26 cellular contexts compared by ENCODE assay signal in genomic region chr12:58787021-58787760, GRCh38.
DNase-seq lines count a peak whose midpoint lies in the region; ATAC-seq, FAIRE-seq and TF ChIP-seq lines count a peak whose summit lies in the region.
"Had no signal": no experiment of that assay in that cellular context is flagged by ENCODE, and none has a peak within 500 bp of the region (broad histone marks: within the 10 kb centered on the region; RNA-seq: fewer than 3 reads in every experiment).

No MANE protein-coding gene starts in this region.

- no peak for TF ChIP-seq EP300 in H1 (IDR thresholded peaks at IDR 0.05; ENCODE audit: borderline replicate concordance in 1 of 2, low read depth in 2 of 2, low read length in 2 of 2)

- FAIRE-seq in H1 (lab: Jason Lieb, UNC), result no peak
- FAIRE-seq: frontal cortex, islet of Langerhans had no signal

- no peaks in the 10 kb centered on the region for H3K36me3 Mint-ChIP-seq in MCF 10A (ENCODE audit: insufficient read depth, unreplicated experiment)
- H3K36me3 Mint-ChIP-seq: IgD-negative memory B cell had no signal

- H3K9me3 Mint-ChIP-seq in MCF 10A (ENCODE audit: unreplicated experiment), result peaks cover 10% of the 10 kb centered on the region
- H3K9me3 Mint-ChIP-seq: activated CD4-positive, alpha-beta T cell treated with anti-CD3 and anti-CD28 coated beads, Interleukin-2, amount 10 ng/mL, durations not matched to agents 24 days and 14 days had no signal

- no peak overlapping the region for H3K27ac Mint-ChIP-seq in MCF 10A (ENCODE audit: low read depth, unreplicated experiment)
- H3K27ac Mint-ChIP-seq: activated CD4-positive, alpha-beta T cell treated with anti-CD3 and anti-CD28 coated beads, Interleukin-2, amount 10 ng/mL, durations not matched to agents 24 days and 14 days; IgD-negative memory B cell; T-helper 1 cell treated with Interleukin-12 subunit alpha and Interleukin-12 subunit beta and Interleukin-4 antibody, amounts not matched to agents 30 μg/mL and 1 μg/mL, for 36 hours had no signal

- no peak overlapping the region for H3K18ac ChIP-seq in H1 (ENCODE audit: extremely low read depth, low read length)
- no peak overlapping the region for H3K18ac ChIP-seq in mesenchymal stem cell (ENCODE audit: low read depth in 1 of 2, low read length in 2 of 2)

- H2BK120ac ChIP-seq in H1 (replicated peaks; ENCODE audit: low read depth, low read length) (no peak overlapping the region), mesenchymal stem cell (ENCODE audit: low read depth, low read length) (no peak overlapping the region)

- H3K27ac ChIP-seq in breast epithelium (no peak overlapping the region), H1 (ENCODE audit: low read depth, low read length) (no peak overlapping the region), mesenchymal stem cell (ENCODE audit: low read length, poor library complexity, severe bottlenecking) (no peak overlapping the region)
- H3K27ac ChIP-seq: GM23248, Peyer's patch, upper lobe of right lung had no signal

- H2BK20ac ChIP-seq in H1 (ENCODE audit: low read length), result no peak overlapping the region

- DNase-seq in MCF 10A (ENCODE audit: unreplicated experiment), result peak; percentile 17
- DNase-seq in breast epithelium (ENCODE audit: low spot score in 2 of 2), result no peak
- DNase-seq in NCI-H2171 (lab: John Stamatoyannopoulos, UW), result peak; percentile 85
- DNase-seq in H1 (ENCODE audit: low read depth in 1 of 2, low spot score in 2 of 2), result no peak
- DNase-seq in mesenchymal stem cell, result no peak
- no peak for DNase-seq in omental fat pad (ENCODE audit: low spot score)
- DNase-seq in NCI-H446 (lab: John Stamatoyannopoulos, UW), result no peak
- DNase-seq: activated CD4-positive, alpha-beta T cell treated with anti-CD3 and anti-CD28 coated beads, Interleukin-2, amount 10 ng/mL, durations not matched to agents 24 days and 14 days; activated naive CD4-positive, alpha-beta T cell treated with anti-CD3 and anti-CD28 coated beads, Interleukin-2, amount 50 U/mL, for 16 hours; anterior cingulate cortex; C1 segment of cervical spinal cord; Calu3; central memory CD4-positive, alpha-beta T cell; GM23248; hypothalamus; mucosa of descending colon; NCI-H2029; Peyer's patch; upper lobe of right lung had no signal

- peaks cover 0 to 2% of the 10 kb centered on the region in 2 experiments for H4K20me1 ChIP-seq in H1 (replicated peaks in 1 of 2; ENCODE audit: control insufficient read depth in 1 of 2, insufficient read depth in 2 of 2, low read length in 2 of 2)

- ATAC-seq in omental fat pad (ENCODE audit: low FRiP score) (no peak), HG02884 (IDR thresholded peaks at IDR 0.05; ENCODE audit: unreplicated experiment) (no peak)
- ATAC-seq: mucosa of descending colon, sciatic nerve, upper lobe of right lung had no signal

- CTCF ChIA-PET in MCF 10A (lab: Yijun Ruan, JAX), result interaction anchor here (0.6 kb wide), 1 partner anchor 179 kb away, joined by 4 read pairs; no protein-coding TSS in a partner anchor
- CTCF ChIA-PET in H1 (lab: Charles Lee; ENCODE audit: partially characterized antibody), result no interaction called here

- H3K4me2 ChIP-seq in H1 (ENCODE audit: insufficient read depth in 1 of 2, low read depth in 2 of 2, low read length in 2 of 2) (no peak overlapping the region), mesenchymal stem cell (ENCODE audit: low read length, poor library complexity, severe bottlenecking) (no peak overlapping the region)

- H3K27me3 Mint-ChIP-seq in MCF 10A (ENCODE audit: insufficient read depth, unreplicated experiment), result no peaks in the 10 kb centered on the region
- H3K27me3 Mint-ChIP-seq: activated CD4-positive, alpha-beta T cell treated with anti-CD3 and anti-CD28 coated beads, Interleukin-2, amount 10 ng/mL, durations not matched to agents 24 days and 14 days; IgD-negative memory B cell had no signal

- TF ChIP-seq RAD21 in H1 (IDR thresholded peaks at IDR 0.05 in 1 of 2, conservative IDR thresholded peaks at IDR 0.05 in 1 of 2; ENCODE audit: low read depth in 2 of 2, low read length in 2 of 2), result no peak

- H2AK5ac ChIP-seq in H1 (ENCODE audit: low read depth, low read length) (no peak overlapping the region), mesenchymal stem cell (ENCODE audit: low read length, severe bottlenecking) (no peak overlapping the region)

- TF ChIP-seq CTCF in MCF 10A (IDR thresholded peaks at IDR 0.05; ENCODE audit: unreplicated experiment) (no peak), breast epithelium (IDR thresholded peaks at IDR 0.05) (no peak), H1 (IDR thresholded peaks at IDR 0.05; ENCODE audit: control extremely low read depth in 1 of 3, insufficient read depth in 1 of 3, low read depth in 1 of 3, low read length in 3 of 3) (no peak), omental fat pad (IDR thresholded peaks at IDR 0.05) (no peak)

- H4K8ac ChIP-seq in H1 (ENCODE audit: extremely low read depth, insufficient read depth, low read length), result no peak overlapping the region
- no peak overlapping the region for H4K8ac ChIP-seq in mesenchymal stem cell (ENCODE audit: low read length)

- 84% methylated on average over 4 of the region's 4 CpGs; no CpG with 5 or more reads in 1 of the 2 experiments for WGBS in H1 (ENCODE audit: extremely low coverage in 1 of 2, insufficient coverage in 1 of 2, insufficient read length in 1 of 2, insufficient replicate concordance in 2 of 2, low coverage in 1 of 2, low lambda C conversion rate in 2 of 2, missing lambda C conversion rate in 1 of 2), 2 experiments
- WGBS in mesenchymal stem cell, result 95% methylated on average over 2 of the region's 4 CpGs

- TF ChIP-seq POLR2A in breast epithelium (IDR thresholded peaks at IDR 0.05), result no peak
- no peak for TF ChIP-seq POLR2A in H1 (IDR thresholded peaks at IDR 0.05; ENCODE audit: control extremely low read depth in 1 of 2, low read depth in 2 of 2, low read length in 2 of 2)

- H4K91ac ChIP-seq in H1 (replicated peaks; ENCODE audit: insufficient read length, low read length) (no peak overlapping the region), mesenchymal stem cell (ENCODE audit: low read length) (no peak overlapping the region)

- intact Hi-C loops in MCF 10A (cut with micrococcal nuclease), result no loop called here
- intact Hi-C loops in breast epithelium (cut with DNase I; ENCODE audit: low total_unique reads), result no loop called here

- H3K27me3 ChIP-seq in breast epithelium (no peaks in the 10 kb centered on the region), H1 (replicated peaks in 1 of 4; ENCODE audit: control insufficient read depth in 3 of 4, extremely low read depth in 1 of 4, insufficient read depth in 3 of 4, low read length in 3 of 4) (no peaks in the 10 kb centered on the region), mesenchymal stem cell (ENCODE audit: control insufficient read depth in 1 of 2, insufficient read depth in 1 of 2, low read length in 2 of 2) (no peaks in the 10 kb centered on the region)
- H3K27me3 ChIP-seq: Peyer's patch, upper lobe of right lung had no signal

- no peak overlapping the region for H4K5ac ChIP-seq in H1 (ENCODE audit: insufficient read length, low read depth, low read length)

- H3K4me3 Mint-ChIP-seq in MCF 10A (ENCODE audit: unreplicated experiment), result no peak overlapping the region
- H3K4me3 Mint-ChIP-seq: activated CD4-positive, alpha-beta T cell treated with anti-CD3 and anti-CD28 coated beads, Interleukin-2, amount 10 ng/mL, durations not matched to agents 24 days and 14 days; IgD-negative memory B cell; neural crest cell; T-helper 1 cell treated with Interleukin-12 subunit alpha and Interleukin-12 subunit beta and Interleukin-4 antibody, amounts not matched to agents 30 μg/mL and 1 μg/mL, for 36 hours had no signal

- H3K79me2 ChIP-seq in H1 (ENCODE audit: control insufficient read depth in 1 of 2, insufficient read depth in 2 of 2, low read length in 2 of 2), result no peaks in the 10 kb centered on the region

- H3K23ac ChIP-seq in H1 (ENCODE audit: insufficient read length) (no peak overlapping the region), mesenchymal stem cell (ENCODE audit: low read length in 2 of 2) (no peak overlapping the region)

- no peaks in the 10 kb centered on the region for H3K4me1 Mint-ChIP-seq in MCF 10A (ENCODE audit: insufficient read depth, unreplicated experiment)
- H3K4me1 Mint-ChIP-seq: activated CD4-positive, alpha-beta T cell treated with anti-CD3 and anti-CD28 coated beads, Interleukin-2, amount 10 ng/mL, durations not matched to agents 24 days and 14 days; neural crest cell had no signal

- H3K4ac ChIP-seq in H1 (replicated peaks; ENCODE audit: insufficient read length, low read depth, low read length) (no peak overlapping the region), mesenchymal stem cell (ENCODE audit: low read depth in 1 of 2, low read length in 2 of 2) (no peak overlapping the region)

- H2AFZ ChIP-seq in H1 (ENCODE audit: low read length) (0 out of 2 replicates have a peak overlapping the region, but pooled peaks have one; percentile 6), mesenchymal stem cell (ENCODE audit: low read depth, low read length) (no peak overlapping the region)
- H2AFZ ChIP-seq: GM23248 had no signal

- no peak overlapping the region for H2BK5ac ChIP-seq in H1 (ENCODE audit: low read depth, low read length)
- no peak overlapping the region for H2BK5ac ChIP-seq in mesenchymal stem cell (ENCODE audit: low read depth, low read length, poor library complexity, severe bottlenecking)

- H3K79me1 ChIP-seq in H1 (ENCODE audit: low read depth, low read length), result no peaks in the 10 kb centered on the region
- no peaks in the 10 kb centered on the region for H3K79me1 ChIP-seq in mesenchymal stem cell (replicated peaks; ENCODE audit: low read length, poor library complexity, severe bottlenecking)

- H3K9ac ChIP-seq in H1 (replicated peaks in 1 of 4; ENCODE audit: extremely low read depth in 1 of 4, low read depth in 3 of 4, low read length in 3 of 4) (no peak overlapping the region), mesenchymal stem cell (ENCODE audit: low read length) (no peak overlapping the region)
- H3K9ac ChIP-seq: GM23248 had no signal

- H3K23me2 ChIP-seq in H1 (ENCODE audit: low read depth, low read length), result no peaks in the 10 kb centered on the region

- H3K9me3 ChIP-seq in breast epithelium, result no peaks in the 10 kb centered on the region
- H3K9me3 ChIP-seq in H1 (ENCODE audit: insufficient read depth in 2 of 2, low read depth in 1 of 2, low read length in 1 of 2), result no peaks in the 10 kb centered on the region
- H3K9me3 ChIP-seq in mesenchymal stem cell (ENCODE audit: control insufficient read depth, low read length), result no peaks in the 10 kb centered on the region
- H3K9me3 ChIP-seq: mucosa of descending colon, Peyer's patch, upper lobe of right lung had no signal

- POLR2A ChIA-PET in MCF 10A (lab: Yijun Ruan, JAX) (no interaction called here), H1 (lab: Charles Lee; ENCODE audit: partially characterized antibody) (no interaction called here)

- H3K4me3 ChIP-seq in breast epithelium (no peak overlapping the region), H1 (ENCODE audit: extremely low read depth in 1 of 4, insufficient read depth in 2 of 4, low read depth in 3 of 4, low read length in 4 of 4) (no peak overlapping the region), mesenchymal stem cell (ENCODE audit: insufficient read depth in 1 of 2, low read depth in 1 of 2, low read length in 2 of 2) (no peak overlapping the region)
- H3K4me3 ChIP-seq: GM23248, mucosa of descending colon, Peyer's patch, upper lobe of right lung had no signal

- BruUV-seq in MCF 10A (replicated peaks; lab: Mats Ljungman, UMichigan), result no TSS peak

- no peak overlapping the region for H3K14ac ChIP-seq in H1 (ENCODE audit: insufficient read length)
- no peak overlapping the region for H3K14ac ChIP-seq in mesenchymal stem cell (ENCODE audit: low read length in 2 of 2)

- H3K36me3 ChIP-seq in breast epithelium (no peaks in the 10 kb centered on the region), H1 (ENCODE audit: control insufficient read depth in 2 of 4, insufficient read depth in 4 of 4, low read length in 3 of 4) (no peaks in the 10 kb centered on the region), mesenchymal stem cell (ENCODE audit: control insufficient read depth in 1 of 2, insufficient read depth in 2 of 2, low read depth in 1 of 2, low read length in 2 of 2) (no peaks in the 10 kb centered on the region)
- H3K36me3 ChIP-seq: Peyer's patch, upper lobe of right lung had no signal

- no peak overlapping the region for H2BK15ac ChIP-seq in H1 (ENCODE audit: low read length)
- no peak overlapping the region for H2BK15ac ChIP-seq in mesenchymal stem cell (ENCODE audit: low read depth, poor library complexity, severe bottlenecking)

- no peak overlapping the region for H2BK12ac ChIP-seq in H1 (ENCODE audit: low read depth, low read length)
- no peak overlapping the region for H2BK12ac ChIP-seq in mesenchymal stem cell (ENCODE audit: low read length in 2 of 2)

- H3K56ac ChIP-seq in H1 (replicated peaks; ENCODE audit: insufficient read length, low read depth, low read length), result no peak overlapping the region

- H3K4me1 ChIP-seq in breast epithelium (no peaks in the 10 kb centered on the region), H1 (replicated peaks in 1 of 4; ENCODE audit: control insufficient read depth in 3 of 4, insufficient read depth in 4 of 4, low read length in 3 of 4) (no peaks in the 10 kb centered on the region), mesenchymal stem cell (ENCODE audit: control insufficient read depth, insufficient read depth, low read depth, low read length) (no peaks in the 10 kb centered on the region)
- H3K4me1 ChIP-seq: Peyer's patch, upper lobe of right lung had no signal

Comparison
In these comparisons a context has a peak if more than half of its experiments do, and no peak if none do; other contexts are left out.
1. DNase-seq: peak in MCF 10A (single experiment) and NCI-H2171 (single experiment); none in breast epithelium (0 of 2), H1 (0 of 2), mesenchymal stem cell (single experiment), omental fat pad (single experiment) and NCI-H446 (0 of 2).